Comparison of ENCODE assay signal across 10 cellular contexts in the genomic region with DNA sequence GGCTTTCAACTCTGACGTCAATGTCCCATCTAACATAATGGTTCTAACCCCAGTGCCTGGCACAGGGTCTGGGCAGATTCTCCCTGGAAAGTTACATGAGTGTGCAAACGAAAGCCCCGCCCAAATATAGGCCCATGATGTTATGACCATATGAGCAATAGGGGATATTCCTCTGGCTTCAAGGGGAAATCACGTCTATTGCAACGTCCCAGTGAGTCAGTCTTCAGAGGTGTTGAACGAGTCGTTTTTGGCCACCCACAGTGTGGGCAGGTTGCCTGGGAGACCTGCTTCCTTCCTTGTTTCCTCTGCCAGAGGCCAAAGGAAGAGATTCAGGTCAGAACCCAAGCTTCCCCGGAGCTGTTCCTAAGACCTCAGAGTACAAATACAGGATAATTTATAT. TPM values are rescaled to one million over a fixed set of nuclear protein-coding genes. Genes with fewer than 3 reads are reported as not detected.
DNase-seq lines count a peak whose midpoint lies in the region; ATAC-seq and TF ChIP-seq lines count a peak whose summit lies in the region.
"Had no signal": no experiment of that assay in that cellular context is flagged by ENCODE, and none has a peak within 500 bp of the region (broad histone marks: within the 10 kb centered on the region; RNA-seq: fewer than 3 reads in every experiment).

No MANE protein-coding gene starts in this region.

- peak overlapping the region; percentile 58 for H3K4me3 Mint-ChIP-seq in activated naive CD8-positive, alpha-beta T cell
- no peak overlapping the region for H3K4me3 Mint-ChIP-seq in WTC11
- H3K4me3 Mint-ChIP-seq: mesothelial cell of epicardium had no signal

- peak overlapping the region; percentile 97 for H3K27ac Mint-ChIP-seq in activated naive CD8-positive, alpha-beta T cell
- no peak overlapping the region for H3K27ac Mint-ChIP-seq in WTC11
- H3K27ac Mint-ChIP-seq: mesothelial cell of epicardium had no signal

- ATAC-seq in GM21717 (IDR thresholded peaks at IDR 0.05; ENCODE audit: unreplicated experiment): peak; percentile 31
- no peak for ATAC-seq in WTC11

- H3K9me3 Mint-ChIP-seq in activated naive CD8-positive, alpha-beta T cell (ENCODE audit: low read depth): peaks cover 9% of the 10 kb centered on the region
- peaks cover 20% of the 10 kb centered on the region for H3K9me3 Mint-ChIP-seq in WTC11

- H3K36me3 Mint-ChIP-seq in activated naive CD8-positive, alpha-beta T cell: peaks cover 31% of the 10 kb centered on the region
- peaks cover 3% of the 10 kb centered on the region; the same call in 1 of the 2 replicates for H3K36me3 Mint-ChIP-seq in WTC11
- H3K36me3 Mint-ChIP-seq: mesothelial cell of epicardium had no signal

- DNase-seq in RKO (ENCODE audit: low spot score) (peak; percentile 23), NCI-H1417 treated with DMSO at 0.1 percent for 48 hours (lab: John Stamatoyannopoulos, UW) (no peak), NCI-H1417 (lab: John Stamatoyannopoulos, UW) (no peak), WTC11 (ENCODE audit: low spot score) (no peak), NCI-H2227 (lab: John Stamatoyannopoulos, UW; ENCODE audit: unreplicated experiment) (no peak)
- peak; percentile 33 for DNase-seq in stimulated activated CD8-positive, alpha-beta memory T cell treated with anti-CD3 and anti-CD28 coated beads, Interleukin-12 subunit alpha, Interleukin-12 subunit beta, amount 100 ng/mL, for 1 hour (ENCODE audit: low read depth)
- DNase-seq: NCI-H510A treated with DMSO at 0.1 percent for 48 hours had no signal

- CTCF ChIA-PET in WTC11 (lab: Charles Lee): interaction anchor here (0.7 to 1.0 kb wide), 2 partner anchors 47 to 64 kb away, joined by 3 read pairs; no protein-coding TSS in a partner anchor

- POLR2A ChIA-PET in WTC11 (lab: Charles Lee): no interaction called here

- peaks cover 72% of the 10 kb centered on the region for H3K4me1 Mint-ChIP-seq in activated naive CD8-positive, alpha-beta T cell (ENCODE audit: low read depth)
- H3K4me1 Mint-ChIP-seq in WTC11: peaks cover 16% of the 10 kb centered on the region
- H3K4me1 Mint-ChIP-seq: mesothelial cell of epicardium had no signal

- no peak for TF ChIP-seq CTCF in WTC11 (IDR thresholded peaks at IDR 0.05)

- no peaks in the 10 kb centered on the region for H3K27me3 Mint-ChIP-seq in activated naive CD8-positive, alpha-beta T cell
- peaks cover 5% of the 10 kb centered on the region for H3K27me3 Mint-ChIP-seq in WTC11 (ENCODE audit: low read depth)

TF ChIP-seq in WTC11, 78 proteins besides CTCF, POLR2A, EP300 and RAD21:
- TF ChIP-seq ZNF423 (CRISPR knock-in tag; IDR thresholded peaks at IDR 0.05): no peak
- no peak for TF ChIP-seq ZNF425 (CRISPR knock-in tag; conservative IDR thresholded peaks at IDR 0.05)
- no peak for TF ChIP-seq ATF2 (CRISPR knock-in tag; IDR thresholded peaks at IDR 0.05; ENCODE audit: borderline replicate concordance, low read depth)
- TF ChIP-seq CREM (CRISPR knock-in tag; IDR thresholded peaks at IDR 0.05): no peak
- no peak for TF ChIP-seq ZNF671 (CRISPR knock-in tag; IDR thresholded peaks at IDR 0.05)
- TF ChIP-seq NFATC4 (CRISPR knock-in tag; IDR thresholded peaks at IDR 0.05): no peak

RNA-seq across cellular contexts. Expression of gene PIK3R5, which starts 30.3 kb away (rescaled TPM):
- total RNA-seq in WTC11 (2021): 5.9 to 7.5 TPM (median 5.9 TPM) in 3 replicates

Comparison
In these comparisons a context has a peak if more than half of its experiments do, and no peak if none do; other contexts are left out.
1. DNase-seq: peak in RKO (single experiment) and stimulated activated CD8-positive, alpha-beta memory T cell treated with anti-CD3 and anti-CD28 coated beads, Interleukin-12 subunit alpha, Interleukin-12 subunit beta, amount 100 ng/mL, for 1 hour (single experiment); none in NCI-H1417 treated with DMSO at 0.1 percent for 48 hours (single experiment), NCI-H1417 (0 of 3), WTC11 (single experiment) and NCI-H2227 (single experiment).